In the genomic region with DNA sequence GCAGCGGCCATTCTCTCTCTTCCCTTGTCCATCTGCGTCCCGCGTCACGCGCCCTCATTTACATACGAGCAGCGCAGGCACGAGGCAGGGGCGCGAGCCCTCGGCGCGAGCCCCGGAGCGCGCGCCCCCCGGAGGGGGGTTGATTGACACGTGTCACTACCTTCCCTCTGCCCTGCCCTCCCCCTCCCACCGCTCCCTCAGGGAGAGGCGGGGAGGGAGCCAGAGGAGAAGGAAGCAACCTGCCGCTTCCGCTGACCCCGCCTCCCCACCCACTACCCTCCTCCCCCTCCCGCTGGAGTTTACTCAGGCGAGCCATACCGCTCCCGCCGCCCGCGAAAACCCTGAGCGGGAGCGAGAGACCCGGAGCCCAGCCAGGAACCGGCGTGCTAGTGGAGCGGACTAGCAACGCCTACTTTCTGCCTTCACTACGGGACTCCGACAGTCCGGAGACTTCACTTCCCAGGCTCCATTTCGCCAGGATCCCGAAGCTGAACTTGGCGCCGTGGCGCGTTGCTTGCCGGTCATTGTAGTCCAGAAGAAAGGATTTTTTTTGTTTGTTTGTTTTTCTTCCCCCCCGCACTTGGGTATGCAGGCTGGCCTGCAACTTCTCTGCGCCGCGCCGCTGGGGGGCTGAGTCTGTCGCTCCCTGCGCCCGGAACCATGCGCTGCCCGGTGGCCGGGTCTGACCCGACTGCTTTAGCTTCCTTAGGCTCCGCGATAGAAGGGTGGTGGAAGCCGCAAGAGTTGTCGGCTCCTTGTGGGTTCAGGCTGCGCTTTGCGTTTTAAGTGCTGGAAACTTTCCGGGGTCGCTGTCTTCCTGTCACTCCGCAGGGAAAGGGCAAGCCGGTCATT, we compare ENCODE assay signal across 1 cellular context.
TF ChIP-seq lines count a peak whose summit lies in the region.

A gene (minus strand): TSS at position 36 of the 852 bp plus-strand sequence. CDS start 4 bp downstream, at position 32.

TF ChIP-seq in HEK293, 187 proteins besides CTCF, POLR2A, EP300 and RAD21 (continued from another document):
- TF ChIP-seq, protein P1, sequence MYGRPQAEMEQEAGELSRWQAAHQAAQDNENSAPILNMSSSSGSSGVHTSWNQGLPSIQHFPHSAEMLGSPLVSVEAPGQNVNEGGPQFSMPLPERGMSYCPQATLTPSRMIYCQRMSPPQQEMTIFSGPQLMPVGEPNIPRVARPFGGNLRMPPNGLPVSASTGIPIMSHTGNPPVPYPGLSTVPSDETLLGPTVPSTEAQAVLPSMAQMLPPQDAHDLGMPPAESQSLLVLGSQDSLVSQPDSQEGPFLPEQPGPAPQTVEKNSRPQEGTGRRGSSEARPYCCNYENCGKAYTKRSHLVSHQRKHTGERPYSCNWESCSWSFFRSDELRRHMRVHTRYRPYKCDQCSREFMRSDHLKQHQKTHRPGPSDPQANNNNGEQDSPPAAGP (tag by site-specific recombination; IDR thresholded peaks at IDR 0.05), result 0 out of 2 replicates have a peak, but pooled peaks have one; percentile 23
- TF ChIP-seq, protein P2, sequence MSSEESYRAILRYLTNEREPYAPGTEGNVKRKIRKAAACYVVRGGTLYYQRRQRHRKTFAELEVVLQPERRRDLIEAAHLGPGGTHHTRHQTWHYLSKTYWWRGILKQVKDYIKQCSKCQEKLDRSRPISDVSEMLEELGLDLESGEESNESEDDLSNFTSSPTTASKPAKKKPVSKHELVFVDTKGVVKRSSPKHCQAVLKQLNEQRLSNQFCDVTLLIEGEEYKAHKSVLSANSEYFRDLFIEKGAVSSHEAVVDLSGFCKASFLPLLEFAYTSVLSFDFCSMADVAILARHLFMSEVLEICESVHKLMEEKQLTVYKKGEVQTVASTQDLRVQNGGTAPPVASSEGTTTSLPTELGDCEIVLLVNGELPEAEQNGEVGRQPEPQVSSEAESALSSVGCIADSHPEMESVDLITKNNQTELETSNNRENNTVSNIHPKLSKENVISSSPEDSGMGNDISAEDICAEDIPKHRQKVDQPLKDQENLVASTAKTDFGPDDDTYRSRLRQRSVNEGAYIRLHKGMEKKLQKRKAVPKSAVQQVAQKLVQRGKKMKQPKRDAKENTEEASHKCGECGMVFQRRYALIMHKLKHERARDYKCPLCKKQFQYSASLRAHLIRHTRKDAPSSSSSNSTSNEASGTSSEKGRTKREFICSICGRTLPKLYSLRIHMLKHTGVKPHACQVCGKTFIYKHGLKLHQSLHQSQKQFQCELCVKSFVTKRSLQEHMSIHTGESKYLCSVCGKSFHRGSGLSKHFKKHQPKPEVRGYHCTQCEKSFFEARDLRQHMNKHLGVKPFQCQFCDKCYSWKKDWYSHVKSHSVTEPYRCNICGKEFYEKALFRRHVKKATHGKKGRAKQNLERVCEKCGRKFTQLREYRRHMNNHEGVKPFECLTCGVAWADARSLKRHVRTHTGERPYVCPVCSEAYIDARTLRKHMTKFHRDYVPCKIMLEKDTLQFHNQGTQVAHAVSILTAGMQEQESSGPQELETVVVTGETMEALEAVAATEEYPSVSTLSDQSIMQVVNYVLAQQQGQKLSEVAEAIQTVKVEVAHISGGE (tag by site-specific recombination; conservative IDR thresholded peaks at IDR 0.05; ENCODE audit: low read depth), result peak; percentile 59
- TF ChIP-seq ZNF423 (tag by site-specific recombination; IDR thresholded peaks at IDR 0.05), result 0 out of 2 replicates have a peak, but pooled peaks have one; percentile 39
- TF ChIP-seq PRDM1 (tag by site-specific recombination; IDR thresholded peaks at IDR 0.05), result peak; percentile 68; the same call in 1 of the 2 replicates
